Comparison of ENCODE assay signal across 8 cellular contexts in genomic region chr2:64857581-64858471, GRCh38.
DNase-seq lines count a peak whose midpoint lies in the region; ATAC-seq and TF ChIP-seq lines count a peak whose summit lies in the region.

No MANE protein-coding gene starts in this region.

- H3K36me3 ChIP-seq in Panc1 (ENCODE audit: control insufficient read depth, insufficient read depth, low read length) (no peaks in the 10 kb centered on the region), neutrophil (no peaks in the 10 kb centered on the region)

- intact Hi-C loops in Panc1 (cut with micrococcal nuclease; ENCODE audit: unreplicated experiment), result no loop called here

- H3K4me1 ChIP-seq in Panc1 (ENCODE audit: control insufficient read depth, insufficient read depth, low read length) (peaks cover 44% of the 10 kb centered on the region), neutrophil (ENCODE audit: control insufficient read depth in 1 of 2, insufficient read depth in 1 of 2, low read depth in 1 of 2, low read length in 1 of 2) (peaks cover 92 to 99% of the 10 kb centered on the region in 2 experiments)

- POLR2A ChIA-PET in Panc1 (lab: Charles Lee), result no interaction called here

- no peak overlapping the region for H3K4me3 ChIP-seq in Panc1 (ENCODE audit: low read depth in 2 of 2, low read length in 2 of 2)
- peak overlapping the region in 1 of 2 experiments; percentile 68 for H3K4me3 ChIP-seq in neutrophil (ENCODE audit: low read depth in 1 of 2, low read length in 1 of 2)

- H3K27ac ChIP-seq in Panc1 (ENCODE audit: low read length) (peak overlapping the region; percentile 90), neutrophil (peak overlapping the region; percentile 97)

- no peaks in the 10 kb centered on the region for H3K9me3 ChIP-seq in Panc1 (ENCODE audit: control insufficient read depth, insufficient read depth, low read depth, low read length)
- H3K9me3 ChIP-seq in neutrophil, result no peaks in the 10 kb centered on the region

- no TSS peak for BruUV-seq in Panc1 (replicated peaks; lab: Mats Ljungman, UMichigan)

- H3K27me3 ChIP-seq in Panc1 (ENCODE audit: control insufficient read depth, insufficient read depth, low read length) (no peaks in the 10 kb centered on the region), neutrophil (no peaks in the 10 kb centered on the region)

- CTCF ChIA-PET in Panc1 (lab: Charles Lee), result no interaction called here

- in situ Hi-C loops in Panc1 (cut with HindIII; ENCODE audit: low pct_unique_long_range_greater_than_20kb, low sequenced_read_pairs), result no loop called here

- no peak for ATAC-seq in Panc1
- ATAC-seq in GM21529 (IDR thresholded peaks at IDR 0.05; ENCODE audit: unreplicated experiment), result no peak
- no peak for ATAC-seq in HG02870 (IDR thresholded peaks at IDR 0.05; ENCODE audit: unreplicated experiment)
- ATAC-seq in GM18519 (IDR thresholded peaks at IDR 0.05; ENCODE audit: low FRiP score, unreplicated experiment), result no peak

- TF ChIP-seq CTCF in Panc1 (IDR thresholded peaks at IDR 0.05), result no peak
- no peak for TF ChIP-seq CTCF in neutrophil (IDR thresholded peaks at IDR 0.05)

- peak; percentile 85 for DNase-seq in Ammon's horn (ENCODE audit: low spot score)
- no peak for DNase-seq in Panc1 (ENCODE audit: low read depth, low spot score)
- peak; percentile 88 for DNase-seq in fibroblast of the conjunctiva (ENCODE audit: low read depth)
- no peak for DNase-seq in NCI-H2081 treated with DMSO at 0.1 percent for 48 hours (lab: John Stamatoyannopoulos, UW)

Comparison
In these comparisons a context has a peak if more than half of its experiments do, and no peak if none do; other contexts are left out.
1. DNase-seq: peak in Ammon's horn (single experiment) and fibroblast of the conjunctiva (single experiment); none in Panc1 (single experiment) and NCI-H2081 treated with DMSO at 0.1 percent for 48 hours (single experiment).